18 cellular contexts compared by ENCODE assay signal in the genomic region with DNA sequence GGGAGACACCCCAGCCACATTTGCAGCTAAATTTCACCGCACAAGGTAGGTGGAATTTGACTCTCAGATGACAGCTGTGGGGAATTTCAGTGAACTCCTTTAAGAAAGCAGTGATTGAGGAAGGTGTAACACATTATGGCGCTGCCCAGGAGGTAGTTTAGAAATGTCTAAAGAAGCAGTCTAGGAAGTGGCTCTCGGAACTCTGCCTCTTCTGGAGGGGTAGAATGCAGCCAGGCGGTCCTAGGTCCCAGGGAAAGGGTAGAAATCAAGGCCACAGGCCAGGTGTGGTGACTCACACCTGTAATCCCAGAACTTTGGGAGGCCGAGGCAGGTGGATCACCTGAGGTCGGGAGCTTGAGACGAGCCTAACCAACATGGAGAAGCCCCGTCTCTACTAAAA.
"Had no signal": no experiment of that assay in that cellular context is flagged by ENCODE, and none has a peak within 500 bp of the region (broad histone marks: within the 10 kb centered on the region; RNA-seq: fewer than 3 reads in every experiment).

No MANE protein-coding gene starts in this region.

- H3K4me3 ChIP-seq: dorsolateral prefrontal cortex, lower lobe of right lung, thoracic aorta had no signal

- H3K36me3 ChIP-seq: lower lobe of right lung, thoracic aorta, WERI-Rb-1 had no signal

- ATAC-seq: lower lobe of right lung had no signal

- H3K36me3 Mint-ChIP-seq: activated naive CD8-positive, alpha-beta T cell had no signal

- H3K27ac ChIP-seq: dorsolateral prefrontal cortex, lower lobe of right lung, thoracic aorta, WERI-Rb-1 had no signal

- H3K9me3 ChIP-seq: lower lobe of right lung, thoracic aorta had no signal

- H3K4me3 Mint-ChIP-seq: activated naive CD8-positive, alpha-beta T cell; endodermal cell; nephron progenitor cell; T-helper 1 cell treated with Interleukin-12 subunit alpha and Interleukin-12 subunit beta and Interleukin-4 antibody, amounts not matched to agents 30 μg/mL and 1 μg/mL, for 36 hours had no signal

- H3K27me3 Mint-ChIP-seq: activated naive CD8-positive, alpha-beta T cell had no signal

- H3K9me3 Mint-ChIP-seq: T-helper 1 cell treated with Interleukin-12 subunit alpha and Interleukin-12 subunit beta and Interleukin-4 antibody, amounts not matched to agents 30 μg/mL and 1 μg/mL, for 36 hours had no signal

- DNase-seq: activated CD4-positive, alpha-beta T cell treated with anti-CD3 and anti-CD28 coated beads for 1 hour; activated CD4-positive, alpha-beta T cell treated with anti-CD3 and anti-CD28 coated beads, Interleukin-2, amount 50 U/mL, for 4 hours; foreskin fibroblast; glutamatergic neuron; hypothalamus; islet precursor cell; lower lobe of right lung; midbrain; nephron progenitor cell; occipital lobe; small intestine; stimulated activated CD4-positive, alpha-beta T cell treated with anti-CD3 and anti-CD28 coated beads, Interleukin-4, amount 100 ng/mL, for 1 hour; WERI-Rb-1 had no signal

- H3K27ac Mint-ChIP-seq: activated naive CD8-positive, alpha-beta T cell; endodermal cell; nephron progenitor cell had no signal

- H3K27me3 ChIP-seq: dorsolateral prefrontal cortex had no signal
